ENCODE assay signal across 20 cellular contexts in genomic region chr3:9717050-9717555, GRCh38. TPM values are rescaled to one million over a fixed set of nuclear protein-coding genes. Genes with fewer than 3 reads are reported as not detected.
DNase-seq lines count a peak whose midpoint lies in the region; ATAC-seq and TF ChIP-seq lines count a peak whose summit lies in the region.
"Had no signal": no experiment of that assay in that cellular context is flagged by ENCODE, and none has a peak within 500 bp of the region (broad histone marks: within the 10 kb centered on the region; RNA-seq: fewer than 3 reads in every experiment).

No MANE protein-coding gene starts in this region.

- ATAC-seq in T-cell (replicated peaks in 1 of 4) = no peak
- no peak for ATAC-seq in stimulated activated effector memory CD8-positive, alpha-beta T cell treated with anti-CD3 and anti-CD28 coated beads, Interleukin-12 subunit alpha, Interleukin-12 subunit beta, amount 100 ng/mL, for 72 hours

- TF ChIP-seq EP300 in esophagus muscularis mucosa (IDR thresholded peaks at IDR 0.05) = no peak

- no peak overlapping the region for H3K4me3 ChIP-seq in esophagus muscularis mucosa
- H3K4me3 ChIP-seq: BLaER1 treated with 17β-estradiol and CSF1 and Interleukin-3, amounts not matched to agents 10 nM and 100 nM had no signal

- H3K27me3 ChIP-seq in esophagus muscularis mucosa = no peaks in the 10 kb centered on the region

- H3K27ac Mint-ChIP-seq in CD14-positive monocyte (peak overlapping the region in 6 of 7 donors; percentile 2 to 92 (median 78)), glutamatergic neuron (ENCODE audit: unreplicated experiment) (peak overlapping the region; percentile 3), T-cell (no peak overlapping the region)
- H3K27ac Mint-ChIP-seq in dendritic cell treated with granulocyte-macrophage colony-stimulating factor and Interleukin-4, amounts not matched to agents 40 ng/mL and 50 ng/mL, for 4 days = peak overlapping the region; percentile 78
- H3K27ac Mint-ChIP-seq in stimulated activated effector memory CD8-positive, alpha-beta T cell treated with anti-CD3 and anti-CD28 coated beads, Interleukin-12 subunit alpha, Interleukin-12 subunit beta, amount 100 ng/mL, for 72 hours = no peak overlapping the region
- H3K27ac Mint-ChIP-seq: B cell; CD8-positive, alpha-beta memory T cell had no signal

- no peaks in the 10 kb centered on the region for H3K9me3 ChIP-seq in esophagus muscularis mucosa
- H3K9me3 ChIP-seq: BLaER1 treated with 17β-estradiol and CSF1 and Interleukin-3, amounts not matched to agents 10 nM and 100 nM; Caco-2 had no signal

- H3K4me1 ChIP-seq in esophagus muscularis mucosa = peaks cover 3 to 18% (median 14%) of the 10 kb centered on the region in 4 donors
- H3K4me1 ChIP-seq: Caco-2 had no signal

- intact Hi-C loops in CD14-positive monocyte (cut with micrococcal nuclease) = loop anchor here in 1 of 2 donors (2.0 kb wide), 1 partner anchor 14 kb away; the partner anchor contains the start of gene BRPF1
- intact Hi-C loops in dendritic cell treated with granulocyte-macrophage colony-stimulating factor and Interleukin-4, amounts not matched to agents 40 ng/mL and 50 ng/mL, for 4 days (cut with micrococcal nuclease) = no loop called here
- intact Hi-C loops in esophagus muscularis mucosa (cut with DNase I) = loop anchor here (5.0 to 10.0 kb wide), 2 partner anchors 75 to 508 kb away; partner anchors contain the start of genes ARPC4 and TADA3

- TF ChIP-seq CTCF in CD14-positive monocyte (IDR thresholded peaks at IDR 0.05) (no peak), glutamatergic neuron (IDR thresholded peaks at IDR 0.05; ENCODE audit: partially characterized antibody, unreplicated experiment) (no peak), esophagus muscularis mucosa (IDR thresholded peaks at IDR 0.05) (no peak)

- 75% methylated on average over 4 of the region's 4 CpGs for WGBS in esophagus muscularis mucosa

- H3K9me3 Mint-ChIP-seq in CD14-positive monocyte = peaks cover 0 to 2% (median 0%) of the 10 kb centered on the region in 7 donors
- no peaks in the 10 kb centered on the region for H3K9me3 Mint-ChIP-seq in dendritic cell treated with granulocyte-macrophage colony-stimulating factor and Interleukin-4, amounts not matched to agents 40 ng/mL and 50 ng/mL, for 4 days
- peaks cover 5% of the 10 kb centered on the region for H3K9me3 Mint-ChIP-seq in glutamatergic neuron (ENCODE audit: unreplicated experiment)
- no peaks in the 10 kb centered on the region for H3K9me3 Mint-ChIP-seq in T-cell
- H3K9me3 Mint-ChIP-seq in stimulated activated effector memory CD8-positive, alpha-beta T cell treated with anti-CD3 and anti-CD28 coated beads, Interleukin-12 subunit alpha, Interleukin-12 subunit beta, amount 100 ng/mL, for 72 hours = no peaks in the 10 kb centered on the region
- H3K9me3 Mint-ChIP-seq: CD4-positive, CD25-positive, alpha-beta regulatory T cell; CD8-positive, alpha-beta memory T cell had no signal

- peaks cover 44% of the 10 kb centered on the region for H3K4me1 Mint-ChIP-seq in CD14-positive monocyte
- peaks cover 53% of the 10 kb centered on the region for H3K4me1 Mint-ChIP-seq in dendritic cell treated with granulocyte-macrophage colony-stimulating factor and Interleukin-4, amounts not matched to agents 40 ng/mL and 50 ng/mL, for 4 days (ENCODE audit: low read depth)
- peaks cover 14% of the 10 kb centered on the region for H3K4me1 Mint-ChIP-seq in glutamatergic neuron (ENCODE audit: low read depth, unreplicated experiment)
- peaks cover 12 to 16% (median 14%) of the 10 kb centered on the region in 3 donors for H3K4me1 Mint-ChIP-seq in T-cell
- peaks cover 6% of the 10 kb centered on the region for H3K4me1 Mint-ChIP-seq in stimulated activated effector memory CD8-positive, alpha-beta T cell treated with anti-CD3 and anti-CD28 coated beads, Interleukin-12 subunit alpha, Interleukin-12 subunit beta, amount 100 ng/mL, for 72 hours

- H3K27me3 Mint-ChIP-seq in CD14-positive monocyte (ENCODE audit: low read depth in 3 of 3) = peaks cover 0 to under 1% (median 0%) of the 10 kb centered on the region in 3 donors
- H3K27me3 Mint-ChIP-seq in dendritic cell treated with granulocyte-macrophage colony-stimulating factor and Interleukin-4, amounts not matched to agents 40 ng/mL and 50 ng/mL, for 4 days = no peaks in the 10 kb centered on the region
- H3K27me3 Mint-ChIP-seq in glutamatergic neuron (ENCODE audit: unreplicated experiment) = peaks cover 4% of the 10 kb centered on the region
- H3K27me3 Mint-ChIP-seq in T-cell = peaks cover 0 to 2% of the 10 kb centered on the region in 2 donors
- H3K27me3 Mint-ChIP-seq: CD4-positive, CD25-positive, alpha-beta regulatory T cell had no signal

- no peak for TF ChIP-seq POLR2A in esophagus muscularis mucosa (IDR thresholded peaks at IDR 0.05; ENCODE audit: low read depth)

- no peaks in the 10 kb centered on the region for H3K36me3 Mint-ChIP-seq in CD14-positive monocyte
- H3K36me3 Mint-ChIP-seq in dendritic cell treated with granulocyte-macrophage colony-stimulating factor and Interleukin-4, amounts not matched to agents 40 ng/mL and 50 ng/mL, for 4 days (ENCODE audit: low read depth) = no peaks in the 10 kb centered on the region
- peaks cover 16% of the 10 kb centered on the region for H3K36me3 Mint-ChIP-seq in glutamatergic neuron (ENCODE audit: unreplicated experiment)
- H3K36me3 Mint-ChIP-seq in T-cell = no peaks in the 10 kb centered on the region
- no peaks in the 10 kb centered on the region for H3K36me3 Mint-ChIP-seq in stimulated activated effector memory CD8-positive, alpha-beta T cell treated with anti-CD3 and anti-CD28 coated beads, Interleukin-12 subunit alpha, Interleukin-12 subunit beta, amount 100 ng/mL, for 72 hours
- H3K36me3 Mint-ChIP-seq: CD4-positive, alpha-beta memory T cell; CD4-positive, CD25-positive, alpha-beta regulatory T cell; CD8-positive, alpha-beta memory T cell had no signal

- POLR2A ChIA-PET in HEK293T (lab: Yijun Ruan, JAX) = no interaction called here
- POLR2A ChIA-PET in T-cell (lab: Charles Lee) = no interaction called here

- H3K4me3 Mint-ChIP-seq in CD14-positive monocyte (peak overlapping the region in 1 of 2 donors; percentile 17), glutamatergic neuron (ENCODE audit: unreplicated experiment) (no peak overlapping the region), T-cell (no peak overlapping the region)
- H3K4me3 Mint-ChIP-seq in dendritic cell treated with granulocyte-macrophage colony-stimulating factor and Interleukin-4, amounts not matched to agents 40 ng/mL and 50 ng/mL, for 4 days = no peak overlapping the region
- no peak overlapping the region for H3K4me3 Mint-ChIP-seq in stimulated activated effector memory CD8-positive, alpha-beta T cell treated with anti-CD3 and anti-CD28 coated beads, Interleukin-12 subunit alpha, Interleukin-12 subunit beta, amount 100 ng/mL, for 72 hours
- H3K4me3 Mint-ChIP-seq: B cell; CD4-positive, alpha-beta memory T cell; CD4-positive, CD25-positive, alpha-beta regulatory T cell; CD8-positive, alpha-beta memory T cell had no signal

- H3K36me3 ChIP-seq in esophagus muscularis mucosa = no peaks in the 10 kb centered on the region
- H3K36me3 ChIP-seq: BLaER1 treated with 17β-estradiol and CSF1 and Interleukin-3, amounts not matched to agents 10 nM and 100 nM had no signal

- no peak overlapping the region for H3K27ac ChIP-seq in esophagus muscularis mucosa (replicated peaks in 1 of 4)
- H3K27ac ChIP-seq: BLaER1 treated with 17β-estradiol and CSF1 and Interleukin-3, amounts not matched to agents 10 nM and 100 nM; C4-2B had no signal

- DNase-seq in CD14-positive monocyte (ENCODE audit: low spot score) (no peak), HEK293T (ENCODE audit: extremely low spot score) (no peak), glutamatergic neuron (no peak), COLO668 (lab: John Stamatoyannopoulos, UW; ENCODE audit: unreplicated experiment) (no peak), T-cell (no peak), esophagus muscularis mucosa (ENCODE audit: extremely low spot score) (no peak)
- no peak for DNase-seq in stimulated activated effector memory CD8-positive, alpha-beta T cell treated with anti-CD3 and anti-CD28 coated beads, Interleukin-12 subunit alpha, Interleukin-12 subunit beta, amount 100 ng/mL, for 72 hours (ENCODE audit: low spot score in 2 of 2)
- DNase-seq: 8988T; Caco-2; Calu3; CD4-positive, alpha-beta memory T cell; CD4-positive, CD25-positive, alpha-beta regulatory T cell; CD8-positive, alpha-beta memory T cell; DMS79 treated with DMSO at 0.1 percent for 48 hours; GF-D8 had no signal

- CTCF ChIA-PET in HEK293T (lab: Yijun Ruan, JAX) (interaction anchor here (1.7 kb wide), 1 partner anchor 10 kb away, joined by 7 read pairs; no protein-coding TSS in a partner anchor), T-cell (lab: Charles Lee) (no interaction called here)

TF ChIP-seq in HEK293T, 16 proteins besides CTCF, POLR2A, EP300 and RAD21:
- TF ChIP-seq TARDBP (IDR thresholded peaks at IDR 0.05) (0 out of 2 replicates have a peak, but pooled peaks have one; percentile 24), HDGF (IDR thresholded peaks at IDR 0.05; ENCODE audit: borderline replicate concordance) (no peak), FOXK2 (IDR thresholded peaks at IDR 0.05) (no peak), CTBP1 (IDR thresholded peaks at IDR 0.05; ENCODE audit: borderline replicate concordance) (no peak)

RNA-seq across cellular contexts. Expression of gene CPNE9, which starts 13.5 kb away (rescaled TPM):
- under 1 TPM in 1 of 2 donors, not detected in 1; 0.51 TPM for polyA plus RNA-seq in CD14-positive monocyte
- total RNA-seq in glutamatergic neuron (ENCODE audit: unreplicated experiment) (54.6 TPM), T-cell (1 to 10 TPM in 1 of 5 donors, under 1 TPM in 3, not detected in 1; 0.19 to 1.5 (median 0.24) TPM), esophagus muscularis mucosa (under 1 TPM in 2 of 4 donors, not detected in 2; 0.33 to 0.42 TPM)
- total RNA-seq: Caco-2; Calu3; CD4-positive, CD25-positive, alpha-beta regulatory T cell had no signal
- polyA plus RNA-seq: BJ; CD4-positive, alpha-beta memory T cell; CD4-positive, CD25-positive, alpha-beta regulatory T cell; CD8-positive, alpha-beta memory T cell had no signal

RNA-seq across cellular contexts. Expression of gene BRPF1, which starts 14.4 kb away (rescaled TPM):
- polyA plus RNA-seq in CD14-positive monocyte = 10 to 100 TPM in 1 of 2 donors, 1 to 10 TPM in 1; 5.1 to 10.4 TPM
- total RNA-seq in glutamatergic neuron (ENCODE audit: unreplicated experiment) (30.6 TPM), T-cell (10 to 100 TPM; 28.6 to 46.3 (median 39.0) TPM), esophagus muscularis mucosa (10 to 100 TPM; 16.2 to 23.3 (median 21.1) TPM)

RNA-seq across cellular contexts. Expression of gene OGG1, which starts 32.6 kb away (rescaled TPM):
- 10 to 100 TPM; 17.4 to 20.5 TPM for polyA plus RNA-seq in CD14-positive monocyte
- 76.5 TPM for total RNA-seq in glutamatergic neuron (ENCODE audit: unreplicated experiment)
- total RNA-seq in T-cell = 10 to 100 TPM; 18.3 to 41.3 (median 38.1) TPM
- 10 to 100 TPM; 18.6 to 28.3 (median 24.9) TPM for total RNA-seq in esophagus muscularis mucosa

RNA-seq across cellular contexts. Expression of gene CAMK1, which starts 52.6 kb away (rescaled TPM):
- 100 to 1,000 TPM; 118 to 137 TPM for polyA plus RNA-seq in CD14-positive monocyte
- total RNA-seq in glutamatergic neuron (ENCODE audit: unreplicated experiment) (8.2 TPM), T-cell (1 to 10 TPM; 1.1 to 1.7 (median 1.3) TPM), esophagus muscularis mucosa (10 to 100 TPM; 53.6 to 78.9 (median 70.2) TPM)

Comparison
In these comparisons a context has a peak if more than half of its experiments do, and no peak if none do; other contexts are left out.
1. H3K27ac Mint-ChIP-seq: peak in CD14-positive monocyte (6 of 7), dendritic cell treated with granulocyte-macrophage colony-stimulating factor and Interleukin-4, amounts not matched to agents 40 ng/mL and 50 ng/mL, for 4 days (single experiment) and glutamatergic neuron (single experiment); none in T-cell (0 of 2) and stimulated activated effector memory CD8-positive, alpha-beta T cell treated with anti-CD3 and anti-CD28 coated beads, Interleukin-12 subunit alpha, Interleukin-12 subunit beta, amount 100 ng/mL, for 72 hours (single experiment).
2. RNA of gene CPNE9, which starts 13.5 kb away (total RNA-seq): 54.6 TPM in glutamatergic neuron (single experiment); 0.33 to 0.42 TPM in esophagus muscularis mucosa and 0.19 to 1.5 TPM in T-cell; every median in the first group is over 10 times any median in the second.